ENCODE assay signal across 8 cellular contexts in the genomic region with DNA sequence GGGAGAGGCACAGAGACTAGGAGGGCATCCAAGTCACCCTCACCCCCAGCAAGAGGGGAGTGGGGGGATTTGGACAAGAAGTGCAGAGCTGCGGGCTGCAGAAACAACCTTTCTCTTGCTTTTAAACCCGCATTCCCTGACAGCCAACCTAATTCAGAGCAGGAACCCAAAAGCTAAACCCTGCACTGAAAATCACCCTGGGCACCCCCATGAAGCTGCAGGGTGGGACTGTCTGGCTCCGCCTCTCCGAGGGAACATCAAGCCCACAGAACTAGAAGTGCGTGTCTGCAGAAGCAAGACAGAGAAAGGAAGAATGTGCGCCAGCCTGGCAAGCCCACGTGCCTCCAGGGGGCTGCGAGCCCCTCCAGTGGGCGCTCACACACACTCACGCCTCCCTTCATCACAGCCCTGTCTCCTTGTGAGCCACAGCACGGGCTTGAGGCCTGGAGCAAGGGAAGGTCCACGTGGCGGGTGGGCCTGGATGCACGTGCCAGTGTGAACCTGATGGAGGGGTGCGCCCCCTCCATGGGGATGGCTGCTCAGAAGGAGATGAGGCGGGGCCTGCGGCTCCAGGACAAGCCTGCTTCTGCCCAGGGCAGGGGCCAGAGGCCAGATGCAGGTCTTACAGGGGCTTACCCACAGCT. TPM values are rescaled to one million over a fixed set of nuclear protein-coding genes. Genes with fewer than 3 reads are reported as not detected.
DNase-seq lines count a peak whose midpoint lies in the region; ATAC-seq and TF ChIP-seq lines count a peak whose summit lies in the region.

No MANE protein-coding gene starts in this region.

- H3K27ac ChIP-seq in 22Rv1 = peak overlapping the region; percentile 60
- peak overlapping the region; percentile 85 for H3K27ac ChIP-seq in stomach smooth muscle (ENCODE audit: low read length)

- H3K9me3 Mint-ChIP-seq in activated naive CD8-positive, alpha-beta T cell treated with anti-CD3 and anti-CD28 coated beads for 36 hours = no peaks in the 10 kb centered on the region
- no peaks in the 10 kb centered on the region for H3K9me3 Mint-ChIP-seq in immature natural killer cell

- peaks cover 12 to 22% of the 10 kb centered on the region in 2 donors for H3K36me3 ChIP-seq in stomach smooth muscle (ENCODE audit: control insufficient read depth in 2 of 2, insufficient read depth in 2 of 2, low read length in 2 of 2)

- no peaks in the 10 kb centered on the region for H3K9me3 ChIP-seq in stomach smooth muscle (ENCODE audit: control insufficient read depth in 2 of 2, low read length in 2 of 2)

- no peak for TF ChIP-seq CTCF in 22Rv1 (IDR thresholded peaks at IDR 0.05)

- H3K27me3 ChIP-seq in stomach smooth muscle (ENCODE audit: control insufficient read depth in 1 of 2, insufficient read depth in 2 of 2, low read length in 2 of 2) = no peaks in the 10 kb centered on the region

- peaks cover 18% of the 10 kb centered on the region for H3K36me3 Mint-ChIP-seq in activated naive CD8-positive, alpha-beta T cell treated with anti-CD3 and anti-CD28 coated beads for 36 hours
- peaks cover 0 to 2% (median 0%) of the 10 kb centered on the region in 3 donors for H3K36me3 Mint-ChIP-seq in immature natural killer cell

- peak overlapping the region; percentile 95 for H3K27ac Mint-ChIP-seq in activated naive CD8-positive, alpha-beta T cell treated with anti-CD3 and anti-CD28 coated beads for 36 hours
- peak overlapping the region; percentile 90 to 98 (median 96) for H3K27ac Mint-ChIP-seq in immature natural killer cell

- no peak for ATAC-seq in GM18498 (IDR thresholded peaks at IDR 0.05; ENCODE audit: unreplicated experiment)

- H3K4me3 Mint-ChIP-seq in activated naive CD8-positive, alpha-beta T cell treated with anti-CD3 and anti-CD28 coated beads for 36 hours = peak overlapping the region; percentile 79
- peak overlapping the region; percentile 76 to 92 (median 85) for H3K4me3 Mint-ChIP-seq in immature natural killer cell

- peaks cover 69% of the 10 kb centered on the region for H3K4me1 Mint-ChIP-seq in activated naive CD8-positive, alpha-beta T cell treated with anti-CD3 and anti-CD28 coated beads for 36 hours
- H3K4me1 Mint-ChIP-seq in immature natural killer cell = peaks cover 77% of the 10 kb centered on the region in 2 donors

- H3K4me3 ChIP-seq in stomach smooth muscle (ENCODE audit: low read length in 2 of 2) = peak overlapping the region; percentile 21 to 63

- DNase-seq in HT1080 (ENCODE audit: low read depth) (peak; percentile 37), immature natural killer cell (peak in 1 of 3 donors; percentile 35), G401 (ENCODE audit: low spot score) (no peak), SKM-1 treated with dmso at 0.1 percent for 144 hours (lab: John Stamatoyannopoulos, UW; ENCODE audit: unreplicated experiment) (no peak)
- peak; percentile 74 for DNase-seq in activated naive CD8-positive, alpha-beta T cell treated with anti-CD3 and anti-CD28 coated beads for 36 hours

- H3K9ac ChIP-seq in stomach smooth muscle (ENCODE audit: low read length in 2 of 2) = peak overlapping the region; percentile 45 to 58

- H3K27me3 Mint-ChIP-seq in activated naive CD8-positive, alpha-beta T cell treated with anti-CD3 and anti-CD28 coated beads for 36 hours = no peaks in the 10 kb centered on the region
- H3K27me3 Mint-ChIP-seq in immature natural killer cell (ENCODE audit: low read depth in 3 of 3) = peaks cover 2 to 16% (median 3%) of the 10 kb centered on the region in 3 donors

- H3K4me1 ChIP-seq in stomach smooth muscle (ENCODE audit: control insufficient read depth, insufficient read depth, low read length) = peaks cover 89% of the 10 kb centered on the region

- in situ Hi-C loops in G401 (cut with HindIII; ENCODE audit: low sequenced_read_pairs) = no loop called here

RNA-seq across cellular contexts. Expression of a gene that starts 27.8 kb away (rescaled TPM):
- 10.2 and 12.1 TPM in 2 replicates for total RNA-seq in HT1080 (2014; rRNA removed; shearing (Covaris generic))
- 44.2 and 45.3 TPM in 2 replicates for polyA plus RNA-seq in HT1080 (2015; cell fraction: cytosol; rRNA removed)
- polyA plus RNA-seq in HT1080 (2015; cell fraction: nucleus; rRNA removed) = 38.4 and 39.5 TPM in 2 replicates
- total RNA-seq in activated naive CD8-positive, alpha-beta T cell treated with anti-CD3 and anti-CD28 coated beads for 36 hours = 10 to 100 TPM; 26.6 to 28.3 TPM
- 10 to 100 TPM; 19.6 to 39.2 (median 23.8) TPM for polyA plus RNA-seq in immature natural killer cell
- total RNA-seq in G401 (2014; rRNA removed; shearing (Covaris generic)) = 65.8 and 80.4 TPM in 2 replicates

Comparison
In these comparisons a context has a peak if more than half of its experiments do, and no peak if none do; other contexts are left out.
1. DNase-seq: peak in HT1080 (single experiment) and activated naive CD8-positive, alpha-beta T cell treated with anti-CD3 and anti-CD28 coated beads for 36 hours (single experiment); none in G401 (single experiment) and SKM-1 treated with dmso at 0.1 percent for 144 hours (single experiment).